Comparison of ENCODE assay signal across 28 cellular contexts in the genomic region with DNA sequence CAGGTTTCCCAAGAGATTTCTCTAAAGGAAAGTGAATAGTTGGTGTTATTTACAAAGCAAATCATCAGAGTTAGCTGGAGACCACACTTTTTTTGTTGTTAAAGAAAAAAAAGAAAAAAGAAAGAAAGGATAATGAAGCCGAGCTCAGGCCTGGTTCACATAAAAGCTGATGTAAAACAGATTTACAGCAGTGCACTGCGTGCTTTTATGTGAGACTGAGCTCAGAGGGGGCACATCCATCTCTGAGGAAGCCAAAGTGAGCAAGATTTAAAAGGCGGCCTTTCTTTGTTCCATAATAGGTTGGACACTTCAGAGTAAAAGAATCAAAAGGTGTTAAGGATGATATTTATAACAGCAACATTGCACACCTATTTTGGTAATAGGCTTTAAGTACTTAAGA.
"Had no signal": no experiment of that assay in that cellular context is flagged by ENCODE, and none has a peak within 500 bp of the region (broad histone marks: within the 10 kb centered on the region; RNA-seq: fewer than 3 reads in every experiment).

No MANE protein-coding gene starts in this region.

- H3K9me3 ChIP-seq: ascending aorta had no signal

- DNase-seq: activated B cell treated with CpG ODN at 0.5 μM for 24 hours; activated CD4-positive, alpha-beta memory T cell treated with anti-CD3 and anti-CD28 coated beads for 36 hours; activated CD4-positive, alpha-beta T cell treated with anti-CD3 and anti-CD28 coated beads for 4 hours; activated CD4-positive, alpha-beta T cell treated with anti-CD3 and anti-CD28 coated beads, Interleukin-2, amount 10 ng/mL, durations not matched to agents 24 days and 14 days; activated CD4-positive, alpha-beta T cell treated with anti-CD3 and anti-CD28 coated beads, Interleukin-2, amount 50 U/mL, for 1 hour; activated CD4-positive, alpha-beta T cell treated with anti-CD3 and anti-CD28 coated beads, Interleukin-2, amount 50 U/mL, for 4 hours; activated CD4-positive, CD25-positive, alpha-beta regulatory T cell treated with anti-CD3 and anti-CD28 coated beads, Interleukin-2, amount 50 U/mL, for 72 hours; activated CD8-positive, alpha-beta memory T cell treated with anti-CD3 and anti-CD28 coated beads, Interleukin-2, amount 50 U/mL, for 4 hours; activated CD8-positive, alpha-beta T cell treated with anti-CD3 and anti-CD28 coated beads for 36 hours; activated effector memory CD4-positive, alpha-beta T cell treated with Interleukin-2 at 50 U/mL for 16 hours; activated gamma-delta T cell; activated naive CD4-positive, alpha-beta T cell treated with anti-CD3 and anti-CD28 coated beads, Interleukin-2, amount 10 ng/mL, durations not matched to agents 7 days and 5 days; activated naive CD4-positive, alpha-beta T cell treated with Interleukin-2 at 50 U/mL for 16 hours; activated naive CD8-positive, alpha-beta T cell treated with anti-CD3 and anti-CD28 coated beads, Interleukin-2, amount 10 ng/mL, durations not matched to agents 7 days and 5 days; activated naive CD8-positive, alpha-beta T cell treated with anti-CD3 and anti-CD28 coated beads, Interleukin-2, amount 50 U/mL, for 24 hours; activated T-cell treated with anti-CD3 and anti-CD28 coated beads for 4 hours; activated T-cell treated with anti-CD3 and anti-CD28 coated beads, Interleukin-2, amount 50 U/mL, for 24 hours; activated T-cell treated with anti-CD3 and anti-CD28 coated beads, Interleukin-2, amount 50 U/mL, for 48 hours; amygdala; anterior cingulate cortex; caudate nucleus; cerebellar nuclear complex; T-helper 1 cell; T-helper 2 cell; T-helper 9 cell had no signal

- H3K4me3 ChIP-seq: ascending aorta, cardiac muscle cell had no signal

- H3K36me3 ChIP-seq: ascending aorta, cardiac muscle cell had no signal

- H3K27me3 ChIP-seq: ascending aorta, cardiac muscle cell had no signal

- H3K27ac ChIP-seq: ascending aorta, cardiac muscle cell, VCaP had no signal
